Comparison of ENCODE assay signal across 13 cellular contexts in genomic region chr7:130292682-130293257, GRCh38. TPM values are rescaled to one million over a fixed set of nuclear protein-coding genes. Genes with fewer than 3 reads are reported as not detected.
A peak's percentile ranks its signal among the peaks of the same experiment; 100 is the strongest.
DNase-seq lines count a peak whose midpoint lies in the region; TF ChIP-seq lines count a peak whose summit lies in the region.
"Had no signal": no experiment of that assay in that cellular context is flagged by ENCODE, and none has a peak within 500 bp of the region (broad histone marks: within the 10 kb centered on the region; RNA-seq: fewer than 3 reads in every experiment).

Gene CPA4, plus strand, starts transcription at chr7:130293161. Its CDS starts 20 bp downstream, at chr7:130293181.

- peak within 1 kb of the TSS; percentile 21; the same call in 1 of the 2 replicates for H3K4me3 ChIP-seq in BJ (ENCODE audit: low read depth, low read length)
- H3K4me3 ChIP-seq in CD8-positive, alpha-beta memory T cell (ENCODE audit: low read length): no peak within 1 kb of the TSS
- H3K4me3 ChIP-seq: GM23338 had no signal

- no peaks in the 10 kb centered on the region for H3K36me3 ChIP-seq in BJ (ENCODE audit: control insufficient read depth, insufficient read depth, low read length)
- H3K36me3 ChIP-seq in CD8-positive, alpha-beta memory T cell (ENCODE audit: insufficient read depth, low read length): no peaks in the 10 kb centered on the region

- DNase-seq in BJ (ENCODE audit: low read depth) (peak; percentile 94), LHCN-M2 (ENCODE audit: low read depth) (peak; percentile 100), brain pericyte (ENCODE audit: low read depth, low spot score) (peak; percentile 59), nephron progenitor cell (no peak), GM19238 (ENCODE audit: insufficient read length, low spot score) (no peak), UCSD-AML1 (lab: John Stamatoyannopoulos, UW; ENCODE audit: unreplicated experiment) (no peak), GDM1 (lab: John Stamatoyannopoulos, UW) (no peak)
- DNase-seq in CD8-positive, alpha-beta memory T cell: no peak
- DNase-seq: GF-D8, Kasumi-1 had no signal

- no peaks in the 10 kb centered on the region for H3K9me3 ChIP-seq in CD8-positive, alpha-beta memory T cell (ENCODE audit: low read length)

- peaks cover 68% of the 10 kb centered on the region for H3K4me1 Mint-ChIP-seq in nephron progenitor cell
- no peaks in the 10 kb centered on the region for H3K4me1 Mint-ChIP-seq in CD8-positive, alpha-beta memory T cell
- H3K4me1 Mint-ChIP-seq: GM23338 had no signal

- H3K4me3 Mint-ChIP-seq in nephron progenitor cell: no peak within 1 kb of the TSS
- no peak within 1 kb of the TSS for H3K4me3 Mint-ChIP-seq in CD8-positive, alpha-beta memory T cell
- H3K4me3 Mint-ChIP-seq: GM23338, memory B cell had no signal

- peaks cover 11% of the 10 kb centered on the region for H3K27me3 Mint-ChIP-seq in nephron progenitor cell (ENCODE audit: low read depth, poor library complexity)
- H3K27me3 Mint-ChIP-seq in CD8-positive, alpha-beta memory T cell: peaks cover 7 to 8% of the 10 kb centered on the region in 2 donors

- H3K4me1 ChIP-seq in CD8-positive, alpha-beta memory T cell (ENCODE audit: insufficient read depth, low read length): no peaks in the 10 kb centered on the region

- CTCF ChIA-PET in BJ (lab: Yijun Ruan, JAX): interaction anchor here (0.9 to 2.1 kb wide), 7 partner anchors 9 to 71 kb away, joined by 3 to 8 read pairs (median 3); no protein-coding TSS in a partner anchor
- CTCF ChIA-PET in CD8-positive, alpha-beta memory T cell (lab: Charles Lee): no interaction called here

- no peak for TF ChIP-seq CTCF in BJ (IDR thresholded peaks at IDR 0.05; ENCODE audit: insufficient read depth, low read depth, low read length)
- no peak for TF ChIP-seq CTCF in nephron progenitor cell (IDR thresholded peaks at IDR 0.05)

- no peaks in the 10 kb centered on the region for H3K27me3 ChIP-seq in BJ (ENCODE audit: control insufficient read depth, insufficient read depth, low read length)
- H3K27me3 ChIP-seq in CD8-positive, alpha-beta memory T cell (ENCODE audit: insufficient read depth, low read length, poor library complexity, severe bottlenecking): no peaks in the 10 kb centered on the region

- no peak within 1 kb of the TSS for H3K27ac ChIP-seq in CD8-positive, alpha-beta memory T cell (ENCODE audit: low read depth, low read length)

- H3K27ac Mint-ChIP-seq in nephron progenitor cell: peak within 1 kb of the TSS; percentile 72
- H3K27ac Mint-ChIP-seq in CD8-positive, alpha-beta memory T cell: no peak within 1 kb of the TSS
- H3K27ac Mint-ChIP-seq: GM23338, memory B cell had no signal

- POLR2A ChIA-PET in BJ (lab: Charles Lee): interaction anchor here (0.6 to 1.0 kb wide), 4 partner anchors 9 to 612 kb away, joined by 3 to 7 read pairs (median 4); partner anchors contain the start of gene TMEM209
- POLR2A ChIA-PET in CD8-positive, alpha-beta memory T cell (lab: Charles Lee): no interaction called here

- H3K9me3 Mint-ChIP-seq in nephron progenitor cell: peaks cover 26% of the 10 kb centered on the region
- H3K9me3 Mint-ChIP-seq in CD8-positive, alpha-beta memory T cell: no peaks in the 10 kb centered on the region
- H3K9me3 Mint-ChIP-seq: GM23338, memory B cell had no signal

- H3K36me3 Mint-ChIP-seq in nephron progenitor cell (ENCODE audit: low read depth): peaks cover 12% of the 10 kb centered on the region
- no peaks in the 10 kb centered on the region for H3K36me3 Mint-ChIP-seq in CD8-positive, alpha-beta memory T cell
- H3K36me3 Mint-ChIP-seq: memory B cell had no signal

RNA-seq across cellular contexts. Expression of gene CPA4, which starts in this region (rescaled TPM):
- polyA plus RNA-seq in BJ (2011; rRNA removed): 52.5 and 54.9 TPM in 2 replicates
- 20.9 and 33.1 TPM in 2 replicates for polyA minus RNA-seq in BJ (2011; rRNA and poly(A)+ RNA removed)
- total RNA-seq in LHCN-M2 (2014; rRNA removed): 90.5 and 118 TPM in 2 replicates
- 238 TPM for polyA plus RNA-seq in LHCN-M2 (2012)
- not detected for total RNA-seq in CD8-positive, alpha-beta memory T cell
- not detected for polyA plus RNA-seq in CD8-positive, alpha-beta memory T cell
- total RNA-seq: GM23338; T-helper 2 cell treated with Interferon-gamma antibody and Interleukin-4, amounts not matched to agents 100 ng/mL and 5 ng/mL, for 36 hours had no signal
- polyA plus RNA-seq: GM23338 had no signal

Comparison
In these comparisons a context has a peak if more than half of its experiments do, and no peak if none do; other contexts are left out.
1. RNA of gene CPA4 (total RNA-seq): 90.5 to 118 TPM in LHCN-M2; not detected in CD8-positive, alpha-beta memory T cell; every median in the first group is over 10 times any median in the second.
2. RNA of gene CPA4 (polyA plus RNA-seq): 52.5 to 54.9 TPM in BJ; not detected in CD8-positive, alpha-beta memory T cell (single experiment); every median in the first group is over 10 times any median in the second.
3. DNase-seq: peak in BJ (single experiment), LHCN-M2 (single experiment) and brain pericyte (single experiment); none in nephron progenitor cell (single experiment), GM19238 (single experiment), CD8-positive, alpha-beta memory T cell (0 of 5), UCSD-AML1 (single experiment) and GDM1 (single experiment).